In genomic region chr19:10922638-10923014, GRCh38 we compare ENCODE assay signal across 1 cellular context.
TF ChIP-seq lines count a peak whose summit lies in the region.

No MANE protein-coding gene starts in this region.

TF ChIP-seq in GM23338, 12 proteins besides CTCF, POLR2A, EP300 and RAD21:
- 0 out of 2 replicates have a peak, but pooled peaks have one; percentile 12 for TF ChIP-seq POLR2AphosphoS5 (IDR thresholded peaks at IDR 0.05; ENCODE audit: low read depth)
- TF ChIP-seq EZH2phosphoT487 (IDR thresholded peaks at IDR 0.05; ENCODE audit: unreplicated experiment) = no peak
TF ChIP-seq in GM23338: peak in this region for 1.
